2 cellular contexts compared by ENCODE assay signal in the genomic region with DNA sequence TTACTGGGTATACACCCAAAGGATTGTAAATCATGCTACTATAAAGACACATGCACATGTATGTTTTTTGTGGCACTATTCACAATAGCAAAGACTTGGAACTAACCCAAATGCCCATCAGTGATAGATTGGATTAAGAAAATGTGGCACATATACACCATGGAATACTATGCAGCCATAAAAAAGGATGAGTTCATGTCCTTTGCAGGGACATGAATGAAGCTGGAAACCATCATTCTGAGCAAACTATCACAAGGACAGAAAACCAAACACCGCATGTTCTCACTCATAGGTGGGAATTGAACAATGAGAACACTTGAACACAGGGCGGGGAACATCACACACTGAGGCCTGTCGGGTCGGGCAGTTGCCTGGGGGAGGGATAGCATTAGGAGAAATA.
DNase-seq lines count a peak whose midpoint lies in the region; ATAC-seq, FAIRE-seq and TF ChIP-seq lines count a peak whose summit lies in the region.
"Not testable (repeated sequence)": the region's sequence is repeated elsewhere in the genome, so short reads cannot be mapped to it uniquely, and the experiment has no call there.

No MANE protein-coding gene starts in this region.

- not testable (repeated sequence) for H3K9ac ChIP-seq in K562 (ENCODE audit: insufficient read depth in 1 of 2, low read depth in 2 of 2, low read length in 2 of 2)

- DNase-seq in K562 (ENCODE audit: extremely low read depth in 1 of 4, low spot score in 3 of 4) = not testable (repeated sequence)

- H3K9me1 ChIP-seq in K562 (ENCODE audit: control insufficient read depth, insufficient read depth, low read length) = not testable (repeated sequence)

- not testable (repeated sequence) for H3K36me3 ChIP-seq in HEK293 (ENCODE audit: control insufficient read depth in 2 of 2, insufficient read depth in 1 of 2, low read length in 2 of 2); K562 (ENCODE audit: control insufficient read depth, insufficient read depth, low read length)

- TF ChIP-seq POLR2A in K562 (conservative IDR thresholded peaks at IDR 0.05) = not testable (repeated sequence)

- in situ Hi-C loops in K562 (cut with MboI) = not testable (repeated sequence)

- not testable (repeated sequence) for H3K27ac ChIP-seq in HEK293 (ENCODE audit: extremely low read depth, low read depth, low read length); K562 (ENCODE audit: extremely low read depth, low read depth, low read length)

- H3K4me1 ChIP-seq in HEK293 (ENCODE audit: control insufficient read depth, insufficient read depth, low read length); K562 (replicated peaks in 1 of 2; ENCODE audit: control insufficient read depth in 2 of 2, insufficient read depth in 2 of 2, low read length in 2 of 2): not testable (repeated sequence)

- H3K27me3 ChIP-seq in K562 (ENCODE audit: control insufficient read depth in 2 of 2, insufficient read depth in 2 of 2, low read length in 2 of 2) = not testable (repeated sequence)

- ATAC-seq in K562 = not testable (repeated sequence)

- POLR2A ChIA-PET in HEK293 (lab: Yijun Ruan, JAX); K562 (lab: Yijun Ruan, JAX): not testable (repeated sequence)

- H2AFZ ChIP-seq in K562 (ENCODE audit: low read depth, low read length) = not testable (repeated sequence)

- BruUV-seq in K562 (replicated peaks; lab: Mats Ljungman, UMichigan) = not testable (repeated sequence)

- not testable (repeated sequence) for TF ChIP-seq CTCF in HEK293 (tag by site-specific recombination; IDR thresholded peaks at IDR 0.05); K562 (IDR thresholded peaks at IDR 0.05 in 2 of 3, conservative IDR thresholded peaks at IDR 0.05 in 1 of 3; ENCODE audit: insufficient read depth in 2 of 3, low read depth in 1 of 3, low read length in 3 of 3)

- CTCF ChIA-PET in HEK293 (lab: Yijun Ruan, JAX); K562 (lab: Yijun Ruan, JAX; ENCODE audit: low intra/inter-chr PET ratio): not testable (repeated sequence)

- not testable (repeated sequence) for H3K9me3 ChIP-seq in HEK293 (ENCODE audit: control insufficient read depth, insufficient read depth, low read depth, low read length); K562 (replicated peaks; ENCODE audit: control insufficient read depth, insufficient read depth, low read depth, low read length)

- not testable (repeated sequence) for H3K4me2 ChIP-seq in K562 (ENCODE audit: insufficient read depth, low read length)

- not testable (repeated sequence) for TF ChIP-seq EP300 in K562 (IDR thresholded peaks at IDR 0.05; ENCODE audit: low read length)

- not testable (repeated sequence) for H4K20me1 ChIP-seq in K562 (replicated peaks; ENCODE audit: control insufficient read depth, insufficient read depth, low read length)

- intact Hi-C loops in K562 (cut with micrococcal nuclease) = not testable (repeated sequence)

- H3K4me3 ChIP-seq in HEK293 (ENCODE audit: low read depth, low read length); K562: not testable (repeated sequence)

- WGBS in K562 (ENCODE audit: insufficient coverage, low coverage, missing lambda C conversion rate) = 20% methylated on average over 3 of the region's 4 CpGs

- FAIRE-seq in K562 (lab: Jason Lieb, UNC) = not testable (repeated sequence)

- TF ChIP-seq RAD21 in K562 (CRISPR knock-in tag; conservative IDR thresholded peaks at IDR 0.05 in 1 of 2, IDR thresholded peaks at IDR 0.05 in 1 of 2) = not testable (repeated sequence)

- not testable (repeated sequence) for H3K79me2 ChIP-seq in K562 (ENCODE audit: control insufficient read depth, insufficient read depth, low read length)

TF ChIP-seq in HEK293, 187 proteins besides CTCF, POLR2A, EP300 and RAD21:
- TF ChIP-seq, protein P1, sequence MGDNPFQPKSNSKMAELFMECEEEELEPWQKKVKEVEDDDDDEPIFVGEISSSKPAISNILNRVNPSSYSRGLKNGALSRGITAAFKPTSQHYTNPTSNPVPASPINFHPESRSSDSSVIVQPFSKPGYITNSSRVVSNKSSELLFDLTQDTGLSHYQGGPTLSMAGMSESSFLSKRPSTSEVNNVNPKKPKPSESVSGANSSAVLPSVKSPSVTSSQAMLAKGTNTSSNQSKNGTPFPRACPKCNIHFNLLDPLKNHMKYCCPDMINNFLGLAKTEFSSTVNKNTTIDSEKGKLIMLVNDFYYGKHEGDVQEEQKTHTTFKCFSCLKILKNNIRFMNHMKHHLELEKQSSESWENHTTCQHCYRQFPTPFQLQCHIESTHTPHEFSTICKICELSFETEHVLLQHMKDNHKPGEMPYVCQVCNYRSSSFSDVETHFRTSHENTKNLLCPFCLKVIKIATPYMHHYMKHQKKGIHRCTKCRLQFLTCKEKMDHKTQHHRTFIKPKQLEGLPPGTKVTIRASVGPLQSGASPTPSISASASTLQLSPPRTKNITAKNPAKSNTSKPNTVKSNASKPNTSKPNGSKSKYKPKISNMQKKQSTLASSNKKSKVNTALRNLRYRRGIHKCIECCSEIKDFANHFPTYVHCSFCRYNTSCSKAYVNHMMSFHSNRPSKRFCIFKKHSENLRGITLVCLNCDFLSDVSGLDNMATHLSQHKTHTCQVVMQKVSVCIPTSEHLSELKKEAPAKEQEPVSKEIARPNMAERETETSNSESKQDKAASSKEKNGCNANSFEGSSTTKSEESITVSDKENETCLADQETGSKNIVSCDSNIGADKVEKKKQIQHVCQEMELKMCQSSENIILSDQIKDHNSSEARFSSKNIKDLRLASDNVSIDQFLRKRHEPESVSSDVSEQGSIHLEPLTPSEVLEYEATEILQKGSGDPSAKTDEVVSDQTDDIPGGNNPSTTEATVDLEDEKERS (tag by site-specific recombination; IDR thresholded peaks at IDR 0.05) = peak; percentile 72; the same call in 1 of the 2 replicates
- peak; percentile 62; the same call in 1 of the 2 replicates for TF ChIP-seq ZNF146 (tag by site-specific recombination; IDR thresholded peaks at IDR 0.05)
- TF ChIP-seq, protein P2, sequence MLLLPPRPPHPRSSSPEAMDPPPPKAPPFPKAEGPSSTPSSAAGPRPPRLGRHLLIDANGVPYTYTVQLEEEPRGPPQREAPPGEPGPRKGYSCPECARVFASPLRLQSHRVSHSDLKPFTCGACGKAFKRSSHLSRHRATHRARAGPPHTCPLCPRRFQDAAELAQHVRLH (tag by site-specific recombination; IDR thresholded peaks at IDR 0.05) = 0 out of 2 replicates have a peak, but pooled peaks have one; percentile 24

TF ChIP-seq in K562, 482 proteins besides CTCF, POLR2A, EP300 and RAD21:
- TF ChIP-seq ZNF146 (CRISPR knock-in tag; IDR thresholded peaks at IDR 0.05; ENCODE audit: unreplicated experiment) = peak; percentile 16
